ENCODE assay signal across 29 cellular contexts in genomic region chr11:68822546-68822945, GRCh38.
"Had no signal": no experiment of that assay in that cellular context is flagged by ENCODE, and none has a peak within 500 bp of the region (broad histone marks: within the 10 kb centered on the region; RNA-seq: fewer than 3 reads in every experiment).

No MANE protein-coding gene starts in this region.

- H3K27ac ChIP-seq: stomach, suprapubic skin, testis, thoracic aorta, thyroid gland, tibial artery, tibial nerve, transverse colon, upper lobe of left lung, upper lobe of right lung, uterus, vagina had no signal

- DNase-seq: stimulated activated CD4-positive, alpha-beta T cell treated with anti-CD3 and anti-CD28 coated beads, Interleukin-2, amount 100 ng/mL, for 48 hours; stimulated activated CD4-positive, alpha-beta T cell treated with anti-CD3 and anti-CD28 coated beads, Interleukin-4, amount 100 ng/mL, for 1 hour; stimulated activated CD4-positive, alpha-beta T cell treated with anti-CD3 and anti-CD28 coated beads, Interleukin-4, amount 100 ng/mL, for 24 hours; stimulated activated CD4-positive, alpha-beta T cell treated with anti-CD3 and anti-CD28 coated beads, Interleukin-4, amount 100 ng/mL, for 4 hours; stimulated activated CD8-positive, alpha-beta memory T cell treated with anti-CD3 and anti-CD28 coated beads, Interleukin-4, amount 100 ng/mL, for 48 hours; stimulated activated naive B cell treated with anti-CD40 and anti-IgM and Interleukin-4, amounts not matched to agents 10 μg/mL and 1 μg/mL and 100 μg/mL, for 72 hours; stimulated activated naive CD4-positive, alpha-beta T cell; stimulated activated naive CD4-positive, alpha-beta T cell treated with Interleukin-2 at 50 U/mL for 16 hours; stimulated activated naive CD8-positive, alpha-beta T cell treated with anti-CD3 and anti-CD28 coated beads, Interleukin-15, amount 100 ng/mL, for 72 hours; stimulated activated naive CD8-positive, alpha-beta T cell treated with anti-CD3 and anti-CD28 coated beads, Interleukin-15, Interleukin-2, amounts not matched to agents 100 U/mL and 50 U/mL, for 24 hours; stomach; substantia nigra; testis; thyroid gland; tibial artery; transverse colon; trophoblast cell; upper lobe of left lung; upper lobe of right lung; uterus had no signal

- ATAC-seq: stimulated activated effector memory CD8-positive, alpha-beta T cell treated with anti-CD3 and anti-CD28 coated beads, Interleukin-12 subunit alpha, Interleukin-12 subunit beta, amount 100 ng/mL, for 72 hours; stimulated activated memory B cell treated with anti-CD40 and anti-IgM and Interleukin-4, amounts not matched to agents 10 μg/mL and 1 μg/mL and 100 μg/mL, for 72 hours; stimulated activated naive B cell treated with anti-CD40 and anti-IgM and Interleukin-4, amounts not matched to agents 10 μg/mL and 1 μg/mL and 100 μg/mL, for 72 hours; stimulated activated naive CD8-positive, alpha-beta T cell treated with anti-CD3 and anti-CD28 coated beads, Interleukin-15, amount 100 ng/mL, for 72 hours; stimulated activated naive CD8-positive, alpha-beta T cell treated with anti-CD3 and anti-CD28 coated beads, Interleukin-15, Interleukin-2, amounts not matched to agents 100 U/mL and 50 U/mL, for 24 hours; upper lobe of right lung had no signal

- FAIRE-seq: urothelium cell line had no signal

- H3K4me3 Mint-ChIP-seq: stimulated activated effector memory CD8-positive, alpha-beta T cell treated with anti-CD3 and anti-CD28 coated beads, Interleukin-12 subunit alpha, Interleukin-12 subunit beta, amount 100 ng/mL, for 72 hours; stimulated activated memory B cell treated with anti-CD40 and anti-IgM and Interleukin-4, amounts not matched to agents 10 μg/mL and 1 μg/mL and 100 μg/mL, for 72 hours; stimulated activated naive B cell treated with anti-CD40 and anti-IgM and Interleukin-4, amounts not matched to agents 10 μg/mL and 1 μg/mL and 100 μg/mL, for 72 hours; stimulated activated naive CD8-positive, alpha-beta T cell treated with anti-CD3 and anti-CD28 coated beads, Interleukin-15, amount 100 ng/mL, for 72 hours; stimulated activated naive CD8-positive, alpha-beta T cell treated with anti-CD3 and anti-CD28 coated beads, Interleukin-15, Interleukin-2, amounts not matched to agents 100 ng/mL and 50 ng/mL, for 24 hours; type B pancreatic cell had no signal

- H3K27me3 ChIP-seq: stomach, suprapubic skin, testis, thyroid gland, tibial artery, tibial nerve, transverse colon, upper lobe of left lung, upper lobe of right lung, uterus, vagina had no signal

- H3K4me1 ChIP-seq: uterus had no signal

- H3K9me3 ChIP-seq: stomach, suprapubic skin, testis, thoracic aorta, thyroid gland, tibial artery, tibial nerve, transverse colon, upper lobe of left lung, upper lobe of right lung, uterus, vagina had no signal

- H3K9me3 Mint-ChIP-seq: stimulated activated effector memory CD8-positive, alpha-beta T cell treated with anti-CD3 and anti-CD28 coated beads, Interleukin-12 subunit alpha, Interleukin-12 subunit beta, amount 100 ng/mL, for 72 hours; stimulated activated memory B cell treated with anti-CD40 and anti-IgM and Interleukin-4, amounts not matched to agents 10 μg/mL and 1 μg/mL and 100 μg/mL, for 72 hours; stimulated activated naive B cell treated with anti-CD40 and anti-IgM and Interleukin-4, amounts not matched to agents 10 μg/mL and 1 μg/mL and 100 μg/mL, for 72 hours; stimulated activated naive CD8-positive, alpha-beta T cell treated with anti-CD3 and anti-CD28 coated beads, Interleukin-15, amount 100 ng/mL, for 72 hours; stimulated activated naive CD8-positive, alpha-beta T cell treated with anti-CD3 and anti-CD28 coated beads, Interleukin-15, Interleukin-2, amounts not matched to agents 100 ng/mL and 50 ng/mL, for 24 hours; type B pancreatic cell had no signal

- H3K27ac Mint-ChIP-seq: stimulated activated effector memory CD8-positive, alpha-beta T cell treated with anti-CD3 and anti-CD28 coated beads, Interleukin-12 subunit alpha, Interleukin-12 subunit beta, amount 100 ng/mL, for 72 hours; stimulated activated memory B cell treated with anti-CD40 and anti-IgM and Interleukin-4, amounts not matched to agents 10 μg/mL and 1 μg/mL and 100 μg/mL, for 72 hours; stimulated activated naive B cell treated with anti-CD40 and anti-IgM and Interleukin-4, amounts not matched to agents 10 μg/mL and 1 μg/mL and 100 μg/mL, for 72 hours; stimulated activated naive CD8-positive, alpha-beta T cell treated with anti-CD3 and anti-CD28 coated beads, Interleukin-15, amount 100 ng/mL, for 72 hours; stimulated activated naive CD8-positive, alpha-beta T cell treated with anti-CD3 and anti-CD28 coated beads, Interleukin-15, Interleukin-2, amounts not matched to agents 100 ng/mL and 50 ng/mL, for 24 hours; type B pancreatic cell had no signal

- H3K36me3 Mint-ChIP-seq: stimulated activated effector memory CD8-positive, alpha-beta T cell treated with anti-CD3 and anti-CD28 coated beads, Interleukin-12 subunit alpha, Interleukin-12 subunit beta, amount 100 ng/mL, for 72 hours had no signal

- H3K36me3 ChIP-seq: suprapubic skin, thoracic aorta, thyroid gland, transverse colon, upper lobe of right lung, uterus, vagina had no signal

- H3K27me3 Mint-ChIP-seq: stimulated activated memory B cell treated with anti-CD40 and anti-IgM and Interleukin-4, amounts not matched to agents 10 μg/mL and 1 μg/mL and 100 μg/mL, for 72 hours; stimulated activated naive B cell treated with anti-CD40 and anti-IgM and Interleukin-4, amounts not matched to agents 10 μg/mL and 1 μg/mL and 100 μg/mL, for 72 hours; stimulated activated naive CD8-positive, alpha-beta T cell treated with anti-CD3 and anti-CD28 coated beads, Interleukin-15, amount 100 ng/mL, for 72 hours; stimulated activated naive CD8-positive, alpha-beta T cell treated with anti-CD3 and anti-CD28 coated beads, Interleukin-15, Interleukin-2, amounts not matched to agents 100 ng/mL and 50 ng/mL, for 24 hours; type B pancreatic cell had no signal

- H3K4me3 ChIP-seq: stomach, suprapubic skin, testis, thoracic aorta, thyroid gland, tibial artery, tibial nerve, transverse colon, upper lobe of left lung, upper lobe of right lung, uterus, vagina had no signal
